22 cellular contexts compared by ENCODE assay signal in the genomic region with DNA sequence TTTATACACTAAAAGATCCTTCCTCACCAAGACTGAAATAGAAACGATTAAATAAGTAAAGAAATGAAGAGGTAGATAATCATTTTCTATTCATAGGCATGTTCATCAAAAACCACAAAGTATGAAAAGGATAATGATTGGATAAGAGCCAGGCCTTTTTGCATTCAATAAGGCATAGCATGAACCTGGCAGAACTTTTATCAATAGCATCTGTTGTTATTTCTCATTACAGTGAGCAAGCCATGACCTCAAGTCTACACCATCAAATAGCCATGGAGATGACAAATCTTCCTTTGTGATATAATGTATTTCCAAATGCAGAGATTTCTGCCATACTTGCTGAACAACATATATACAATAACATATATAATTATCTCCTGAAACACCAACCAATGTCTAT.
"Had no signal": no experiment of that assay in that cellular context is flagged by ENCODE, and none has a peak within 500 bp of the region (broad histone marks: within the 10 kb centered on the region; RNA-seq: fewer than 3 reads in every experiment).

No MANE protein-coding gene starts in this region.

- ATAC-seq: activated CD8-positive, alpha-beta memory T cell treated with anti-CD3 and anti-CD28 coated beads, Interleukin-2, amount 10 ng/mL, durations not matched to agents 7 days and 5 days; activated T-cell treated with anti-CD3 and anti-CD28 coated beads, Interleukin-2, amount 50 U/mL, for 4 hours; Right ventricle myocardium inferior; T-helper 17 cell had no signal

- H3K27me3 ChIP-seq: brain microvascular endothelial cell had no signal

- H3K27ac ChIP-seq: brain microvascular endothelial cell, KMS-11 had no signal

- H3K9ac ChIP-seq: KMS-11 had no signal

- H3K36me3 ChIP-seq: brain microvascular endothelial cell had no signal

- H3K4me2 ChIP-seq: KMS-11 had no signal

- DNase-seq: activated B cell treated with CpG ODN at 0.5 μM for 24 hours; activated CD4-positive, alpha-beta T cell treated with anti-CD3 and anti-CD28 coated beads for 1 hour; activated CD4-positive, alpha-beta T cell treated with anti-CD3 and anti-CD28 coated beads, Interleukin-2, amount 10 ng/mL, durations not matched to agents 24 days and 14 days; activated CD4-positive, alpha-beta T cell treated with anti-CD3 and anti-CD28 coated beads, Interleukin-2, amount 50 U/mL, for 48 hours; activated CD8-positive, alpha-beta memory T cell treated with anti-CD3 and anti-CD28 coated beads, Interleukin-2, amount 10 ng/mL, durations not matched to agents 7 days and 5 days; activated gamma-delta T cell; activated naive CD4-positive, alpha-beta T cell treated with anti-CD3 and anti-CD28 coated beads for 36 hours; activated T-cell treated with anti-CD3 and anti-CD28 coated beads, Interleukin-2, amount 50 U/mL, for 4 hours; brain microvascular endothelial cell; NCI-H1092; NCI-H1417; NCI-H1930; NCI-H2107; NCI-H2171 treated with DMSO at 0.1 percent for 48 hours; NCI-H226; NCI-H526 treated with DMSO at 0.1 percent for 48 hours; NCI-H82; RPMI8226; T-helper 17 cell; T-helper 9 cell had no signal
